9 cellular contexts compared by ENCODE assay signal in genomic region chr15:39623550-39623931, GRCh38. TPM values are rescaled to one million over a fixed set of nuclear protein-coding genes. Genes with fewer than 3 reads are reported as not detected.
DNase-seq lines count a peak whose midpoint lies in the region; ATAC-seq, FAIRE-seq and TF ChIP-seq lines count a peak whose summit lies in the region.
"Had no signal": no experiment of that assay in that cellular context is flagged by ENCODE, and none has a peak within 500 bp of the region (broad histone marks: within the 10 kb centered on the region; RNA-seq: fewer than 3 reads in every experiment).

No MANE protein-coding gene starts in this region.

- 2% methylated on average over 3 of the region's 3 CpGs for WGBS in HepG2 (ENCODE audit: low lambda C conversion rate)

- BruUV-seq in HepG2 (replicated peaks; lab: Mats Ljungman, UMichigan) = no TSS peak

- peak overlapping the region; percentile 98 to 100 (median 100) for H3K27ac Mint-ChIP-seq in CD8-positive, alpha-beta memory T cell

- intact Hi-C loops in HepG2 (cut with micrococcal nuclease; ENCODE audit: unreplicated experiment) = no loop called here

- H3K79me2 ChIP-seq in HepG2 (ENCODE audit: insufficient read depth, low read length) = no peaks in the 10 kb centered on the region

- no peaks in the 10 kb centered on the region for H3K9me3 ChIP-seq in CD8-positive, alpha-beta memory T cell (ENCODE audit: low read length)
- no peaks in the 10 kb centered on the region for H3K9me3 ChIP-seq in HepG2 (ENCODE audit: low read length)

- POLR2A ChIA-PET in CD8-positive, alpha-beta memory T cell (lab: Charles Lee) = interaction anchor here (0.5 to 2.7 kb wide), 11 partner anchors 14 to 151 kb away, joined by 3 to 13 read pairs (median 6); no protein-coding TSS in a partner anchor
- POLR2A ChIA-PET in HepG2 (lab: Yijun Ruan, JAX) = no interaction called here

- TF ChIP-seq EP300 in HepG2 (IDR thresholded peaks at IDR 0.05; ENCODE audit: low read depth in 2 of 2, low read length in 2 of 2) (no peak), HepG2 (CRISPR knock-in tag; IDR thresholded peaks at IDR 0.05; ENCODE audit: borderline replicate concordance) (no peak)

- H3K36me3 Mint-ChIP-seq in CD8-positive, alpha-beta memory T cell = peaks cover 1 to 20% (median 3%) of the 10 kb centered on the region in 3 donors

- in situ Hi-C loops in HepG2 (cut with HindIII; ENCODE audit: extremely low pct_ligation_motif_present, low pct_unique_long_range_greater_than_20kb) = no loop called here

- ATAC-seq in GM19397 (IDR thresholded peaks at IDR 0.05; ENCODE audit: unreplicated experiment) = peak; percentile 91
- ATAC-seq in HG03196 (IDR thresholded peaks at IDR 0.05; ENCODE audit: unreplicated experiment) = peak; percentile 86
- no peak for ATAC-seq in HepG2
- no peak for ATAC-seq in foreskin keratinocyte

- TF ChIP-seq RAD21 in HepG2 (CRISPR knock-in tag; IDR thresholded peaks at IDR 0.05) = no peak

- H3K4me1 ChIP-seq in CD8-positive, alpha-beta memory T cell (ENCODE audit: insufficient read depth, low read length) = peaks cover 62% of the 10 kb centered on the region
- H3K4me1 ChIP-seq in HepG2 (ENCODE audit: insufficient read depth, low read length) (peaks cover 42% of the 10 kb centered on the region), foreskin keratinocyte (peaks cover 25% of the 10 kb centered on the region)

- FAIRE-seq in HepG2 (lab: Jason Lieb, UNC) = no peak

- peaks cover 73 to 80% (median 79%) of the 10 kb centered on the region in 3 donors for H3K4me1 Mint-ChIP-seq in CD8-positive, alpha-beta memory T cell

- H3K27me3 Mint-ChIP-seq in CD8-positive, alpha-beta memory T cell = peaks cover 0 to 2% of the 10 kb centered on the region in 2 donors

- no peaks in the 10 kb centered on the region for H3K36me3 ChIP-seq in CD8-positive, alpha-beta memory T cell (ENCODE audit: insufficient read depth, low read length)
- H3K36me3 ChIP-seq in HepG2 (replicated peaks in 1 of 2; ENCODE audit: control insufficient read depth in 1 of 2, insufficient read depth in 2 of 2, low read length in 2 of 2) = no peaks in the 10 kb centered on the region

- no peak for TF ChIP-seq CTCF in HepG2 (CRISPR knock-in tag; IDR thresholded peaks at IDR 0.05)
- no peak for TF ChIP-seq CTCF in foreskin keratinocyte (conservative IDR thresholded peaks at IDR 0.05)

- no peaks in the 10 kb centered on the region for H3K27me3 ChIP-seq in CD8-positive, alpha-beta memory T cell (ENCODE audit: insufficient read depth, low read length, poor library complexity, severe bottlenecking)
- H3K27me3 ChIP-seq in HepG2 (ENCODE audit: control insufficient read depth in 1 of 2, insufficient read depth in 2 of 2, low read length in 2 of 2) (peaks cover 0 to 4% of the 10 kb centered on the region in 2 experiments; a peak in 1 of 5 replicates), foreskin keratinocyte (no peaks in the 10 kb centered on the region)

- H3K9ac ChIP-seq in HepG2 (ENCODE audit: insufficient read depth, low read depth, low read length) = no peak overlapping the region

- DNase-seq in CD8-positive, alpha-beta memory T cell = peak; percentile 11 to 87 (median 46)
- peak; percentile 72 for DNase-seq in activated effector memory CD4-positive, alpha-beta T cell treated with anti-CD3 and anti-CD28 coated beads, Interleukin-2, amount 50 U/mL, for 16 hours
- DNase-seq in HUDEP-2 (lab: John Stamatoyannopoulos, UW; ENCODE audit: unreplicated experiment in 76 of 76) (no peak), HepG2 (ENCODE audit: low spot score) (no peak), foreskin keratinocyte (no peak)
- no peak for DNase-seq in effector CD8-positive, alpha-beta T cell (lab: John Stamatoyannopoulos, UW)
- DNase-seq: SIG-M5 had no signal

- H3K27ac ChIP-seq in CD8-positive, alpha-beta memory T cell (ENCODE audit: low read depth, low read length) = peak overlapping the region; percentile 77
- H3K27ac ChIP-seq in HepG2 (ENCODE audit: extremely low read length, insufficient read depth, low read length) (no peak overlapping the region), foreskin keratinocyte (no peak overlapping the region)

- no peaks in the 10 kb centered on the region for H4K20me1 ChIP-seq in HepG2 (ENCODE audit: insufficient read depth, low read length)

- no peak for TF ChIP-seq POLR2A in HepG2 (IDR thresholded peaks at IDR 0.05; ENCODE audit: insufficient read depth in 1 of 2, low read depth in 2 of 2, low read length in 2 of 2)

- CTCF ChIA-PET in CD8-positive, alpha-beta memory T cell (lab: Charles Lee) = interaction anchor here (0.8 to 5.4 kb wide), 21 partner anchors 12 to 1169 kb away, joined by 3 to 38 read pairs (median 4); partner anchors contain the start of genes FAM98B and THBS1
- CTCF ChIA-PET in HepG2 (lab: Yijun Ruan, JAX; ENCODE audit: low intra/inter-chr PET ratio, low total read pairs) = no interaction called here

- no peak overlapping the region for H2AFZ ChIP-seq in HepG2 (ENCODE audit: low read length)

- no peak overlapping the region for H3K4me2 ChIP-seq in HepG2 (ENCODE audit: low read depth, low read length)

- H3K4me3 Mint-ChIP-seq in CD8-positive, alpha-beta memory T cell = peak overlapping the region; percentile 31 to 93 (median 87)

- peaks cover 0 to 5% (median 0%) of the 10 kb centered on the region in 5 donors for H3K9me3 Mint-ChIP-seq in CD8-positive, alpha-beta memory T cell

- no peak overlapping the region for H3K4me3 ChIP-seq in CD8-positive, alpha-beta memory T cell (ENCODE audit: low read length)
- no peak overlapping the region for H3K4me3 ChIP-seq in HepG2 (replicated peaks in 1 of 3; ENCODE audit: insufficient read depth in 1 of 3, low read depth in 2 of 3, low read length in 3 of 3)

TF ChIP-seq in HepG2, 621 proteins besides CTCF, POLR2A, EP300 and RAD21:
- no peak for TF ChIP-seq ZNF383 (CRISPR knock-in tag; IDR thresholded peaks at IDR 0.05; ENCODE audit: borderline replicate concordance)
- no peak for TF ChIP-seq ZNF782 (CRISPR knock-in tag; IDR thresholded peaks at IDR 0.05; ENCODE audit: borderline replicate concordance)
- no peak for TF ChIP-seq UBTF (CRISPR knock-in tag; IDR thresholded peaks at IDR 0.05)
- no peak for TF ChIP-seq CREB1 (IDR thresholded peaks at IDR 0.05)
- TF ChIP-seq CREB1 (CRISPR knock-in tag; IDR thresholded peaks at IDR 0.05) = no peak
TF ChIP-seq in HepG2: peak in this region for 0.

RNA-seq across cellular contexts. Expression of gene THBS1, which starts 42.7 kb away (rescaled TPM):
- 1 to 10 TPM; 6.6 to 6.9 TPM for total RNA-seq in CD8-positive, alpha-beta memory T cell
- polyA plus RNA-seq in CD8-positive, alpha-beta memory T cell = 0.72 TPM
- total RNA-seq in HepG2 (2016; rRNA removed; fragmentation: Illumina TruSeq; extraction: Trizol) (35.6 and 67.1 TPM in 2 replicates), foreskin keratinocyte (2,996 and 3,493 TPM in 2 replicates)
- 10.4 and 13.6 TPM in 2 replicates for total RNA-seq in HepG2 (2016; cell fraction: cytosol; rRNA removed; fragmentation: Illumina TruSeq; extraction: Trizol; ENCODE audit: low read depth)
- 31.2 and 67.2 TPM in 2 replicates for total RNA-seq in HepG2 (2016; cell fraction: insoluble cytoplasmic fraction; rRNA removed; fragmentation: Illumina TruSeq; extraction: Trizol)
- total RNA-seq in HepG2 (2016; cell fraction: membrane; rRNA removed; fragmentation: Illumina TruSeq; extraction: Trizol) = 12.7 and 15.5 TPM in 2 replicates
- 154 and 191 TPM in 2 replicates for total RNA-seq in HepG2 (2016; cell fraction: nucleus; rRNA removed; fragmentation: Illumina TruSeq; extraction: Trizol)
- polyA plus RNA-seq in HepG2 (2011; rRNA removed) (54.7 and 64.6 TPM in 2 replicates), foreskin keratinocyte (253 and 366 TPM in 2 replicates)
- 18.4 and 18.6 TPM in 2 replicates for polyA plus RNA-seq in HepG2 (2011; cell fraction: cytosol; rRNA removed)
- polyA plus RNA-seq in HepG2 (2011; cell fraction: nucleus; rRNA removed) = 258 and 353 TPM in 2 replicates
- 14.5 and 32.8 TPM in 2 replicates for polyA plus RNA-seq in HepG2 (2012)
- polyA plus RNA-seq in HepG2 (2016; cell fraction: cytosol; fragmentation: Illumina TruSeq; extraction: Trizol; ENCODE audit: low read depth) = 1.0 and 1.3 TPM in 2 replicates
- polyA plus RNA-seq in HepG2 (2016; cell fraction: insoluble cytoplasmic fraction; fragmentation: Illumina TruSeq; extraction: Trizol; ENCODE audit: low read depth) = 13.5 and 17.7 TPM in 2 replicates
- polyA plus RNA-seq in HepG2 (2016; cell fraction: membrane; fragmentation: Illumina TruSeq; extraction: Trizol; ENCODE audit: low read depth) = 1.9 and 2.6 TPM in 2 replicates
- polyA plus RNA-seq in HepG2 (2016; cell fraction: nucleus; fragmentation: Illumina TruSeq; extraction: Trizol; ENCODE audit: insufficient read depth, low read depth) = 147 and 163 TPM in 2 replicates
- 15.2 and 310 TPM in 2 replicates for polyA minus RNA-seq in HepG2 (2011; rRNA and poly(A)+ RNA removed; ENCODE audit: low replicate concordance)
- 142 and 165 TPM in 2 replicates for polyA minus RNA-seq in HepG2 (2011; cell fraction: cytosol; rRNA and poly(A)+ RNA removed)
- 395 and 466 TPM in 2 replicates for polyA minus RNA-seq in HepG2 (2011; cell fraction: nucleus; rRNA and poly(A)+ RNA removed)

Comparison
In these comparisons a context has a peak if more than half of its experiments do, and no peak if none do; other contexts are left out.
1. DNase-seq: peak in CD8-positive, alpha-beta memory T cell (5 of 5) and activated effector memory CD4-positive, alpha-beta T cell treated with anti-CD3 and anti-CD28 coated beads, Interleukin-2, amount 50 U/mL, for 16 hours (single experiment); none in HUDEP-2 (0 of 76), HepG2 (single experiment), effector CD8-positive, alpha-beta T cell (single experiment) and foreskin keratinocyte (0 of 2).
2. ATAC-seq: peak in GM19397 (single experiment) and HG03196 (single experiment); none in HepG2 (single experiment) and foreskin keratinocyte (single experiment).
3. RNA of gene THBS1, which starts 42.7 kb away (total RNA-seq): 2,996 to 3,493 TPM in foreskin keratinocyte; 10.4 to 191 TPM in HepG2 and 6.6 to 6.9 TPM in CD8-positive, alpha-beta memory T cell; every median in the first group is over 10 times any median in the second.